ENCODE assay signal across 1 cellular context in the genomic region with DNA sequence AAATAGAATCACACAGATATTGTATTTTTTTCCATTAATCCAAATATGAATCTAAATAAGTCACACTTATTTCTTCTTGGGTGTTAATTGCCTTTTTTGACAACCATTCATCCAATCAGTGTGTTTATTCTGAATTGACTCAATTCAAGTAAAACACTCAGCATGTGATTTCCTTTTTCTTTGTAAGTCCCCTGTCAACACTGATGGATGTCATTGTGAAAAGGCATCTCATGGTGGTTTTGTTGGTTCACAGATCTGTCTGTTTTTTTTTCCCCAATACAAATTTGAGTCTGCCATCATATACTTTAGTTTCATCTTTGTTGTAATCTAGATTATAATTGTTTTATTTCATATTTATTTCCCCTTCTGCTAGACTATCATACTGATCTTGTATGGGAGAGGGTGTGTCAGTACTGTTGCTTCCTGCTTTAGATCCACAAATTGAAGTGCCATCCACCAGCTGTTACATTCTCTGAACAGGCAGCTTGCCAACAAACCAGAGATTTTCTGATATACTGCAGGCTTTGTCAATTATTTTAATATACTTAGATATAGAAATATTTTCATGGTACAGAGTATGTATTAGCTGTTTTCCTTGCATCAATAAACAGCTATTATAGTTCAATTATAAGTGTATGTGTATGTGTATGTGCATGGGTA.
TF ChIP-seq lines count a peak whose summit lies in the region.

No MANE protein-coding gene starts in this region.

TF ChIP-seq in A549, 52 proteins besides CTCF, POLR2A, EP300 and RAD21 (continued from another document):
- no peak for TF ChIP-seq ELK1 (IDR thresholded peaks at IDR 0.05; ENCODE audit: low read depth, low read length)
- TF ChIP-seq RARB (CRISPR knock-in tag; IDR thresholded peaks at IDR 0.05): no peak
- no peak for TF ChIP-seq MAX (IDR thresholded peaks at IDR 0.05)
- no peak for TF ChIP-seq HDAC2 (IDR thresholded peaks at IDR 0.05)
- no peak for TF ChIP-seq KDM5A (IDR thresholded peaks at IDR 0.05)
